ENCODE assay signal across 21 cellular contexts in genomic region chr5:160367261-160367660, GRCh38.
"Had no signal": no experiment of that assay in that cellular context is flagged by ENCODE, and none has a peak within 500 bp of the region (broad histone marks: within the 10 kb centered on the region; RNA-seq: fewer than 3 reads in every experiment).

No MANE protein-coding gene starts in this region.

- ATAC-seq: gastroesophageal sphincter; left cardiac atrium; natural killer cell treated with Interleukin-12 subunit alpha and Interleukin-12 subunit beta and Interleukin-15 and Interleukin-18, amount 100 ng/mL, for 72 hours; pancreas; right cardiac atrium had no signal

- H3K9me3 Mint-ChIP-seq: immature natural killer cell; natural killer cell treated with Interleukin-12 subunit alpha and Interleukin-12 subunit beta and Interleukin-15 and Interleukin-18, amount 100 ng/mL, for 72 hours; stimulated activated naive CD8-positive, alpha-beta T cell treated with anti-CD3 and anti-CD28 coated beads, Interleukin-15, Interleukin-2, amounts not matched to agents 100 ng/mL and 50 ng/mL, for 24 hours had no signal

- H3K27ac ChIP-seq: esophagus muscularis mucosa, gastroesophageal sphincter, left ventricle myocardium inferior, neural progenitor cell, pancreas had no signal

- DNase-seq: effector memory CD4-positive, alpha-beta T cell; immature natural killer cell; kidney; left cardiac atrium; left ventricle myocardium inferior; mesenchymal stem cell; midbrain; occipital lobe; pancreas; stimulated activated CD4-positive, alpha-beta T cell treated with anti-CD3 and anti-CD28 coated beads, Interleukin-2, amount 100 ng/mL, for 48 hours; testis had no signal

- H3K27ac Mint-ChIP-seq: immature natural killer cell; natural killer cell treated with Interleukin-12 subunit alpha and Interleukin-12 subunit beta and Interleukin-15 and Interleukin-18, amount 100 ng/mL, for 72 hours; neural progenitor cell; progenitor cell of endocrine pancreas; stimulated activated naive CD8-positive, alpha-beta T cell treated with anti-CD3 and anti-CD28 coated beads, Interleukin-15, Interleukin-2, amounts not matched to agents 100 ng/mL and 50 ng/mL, for 24 hours had no signal

- H3K4me3 ChIP-seq: esophagus muscularis mucosa, gastroesophageal sphincter, left ventricle myocardium inferior, lung, neural progenitor cell, pancreas, smooth muscle cell, testis, tibial nerve had no signal

- H3K9me3 ChIP-seq: esophagus muscularis mucosa, gastroesophageal sphincter, left ventricle myocardium inferior, pancreas, testis, tibial nerve had no signal

- H3K4me3 Mint-ChIP-seq: immature natural killer cell; natural killer cell treated with Interleukin-12 subunit alpha and Interleukin-12 subunit beta and Interleukin-15 and Interleukin-18, amount 100 ng/mL, for 72 hours; neural progenitor cell; stimulated activated naive CD8-positive, alpha-beta T cell treated with anti-CD3 and anti-CD28 coated beads, Interleukin-15, Interleukin-2, amounts not matched to agents 100 ng/mL and 50 ng/mL, for 24 hours had no signal

- H3K36me3 ChIP-seq: esophagus muscularis mucosa, gastroesophageal sphincter, left ventricle myocardium inferior, neural progenitor cell, pancreas, tibial nerve had no signal
